ENCODE assay signal across 7 cellular contexts in genomic region chr14:60647081-60647836, GRCh38. TPM values are rescaled to one million over a fixed set of nuclear protein-coding genes. Genes with fewer than 3 reads are reported as not detected.
A peak's percentile ranks its signal among the peaks of the same experiment; 100 is the strongest.
DNase-seq lines count a peak whose midpoint lies in the region; ATAC-seq and TF ChIP-seq lines count a peak whose summit lies in the region.

No MANE protein-coding gene starts in this region.

- no peak for TF ChIP-seq CTCF in GM10266 (IDR thresholded peaks at IDR 0.05; ENCODE audit: control insufficient read depth, insufficient read depth, low read depth, missing control alignments)
- TF ChIP-seq CTCF in NB4 (IDR thresholded peaks at IDR 0.05; ENCODE audit: low read depth, low read length) = no peak
- no peak for TF ChIP-seq CTCF in brain microvascular endothelial cell (IDR thresholded peaks at IDR 0.05; ENCODE audit: low read depth, low read length, missing control alignments)
- TF ChIP-seq CTCF in mucosa of descending colon (IDR thresholded peaks at IDR 0.05) = no peak

- in situ Hi-C loops in brain microvascular endothelial cell (cut with HindIII; ENCODE audit: low pct_ligation_motif_present, low sequenced_read_pairs) = loop anchor here (25.0 kb wide), 2 partner anchors 390 to 590 kb away; no protein-coding TSS in a partner anchor

- H3K27me3 ChIP-seq in brain microvascular endothelial cell (replicated peaks) = no peaks in the 10 kb centered on the region

- intact Hi-C loops in mucosa of descending colon (cut with DNase I, micrococcal nuclease) = no loop called here

- DNase-seq in GM10266 (ENCODE audit: extremely low spot score) (peak; percentile 28), NB4 (ENCODE audit: low read depth) (peak; percentile 21), brain microvascular endothelial cell (peak; percentile 56), mucosa of descending colon (peak in 1 of 3 donors; percentile 48), SW 1271 (lab: John Stamatoyannopoulos, UW) (no peak)
- DNase-seq in stimulated activated CD4-positive, alpha-beta T cell treated with anti-CD3 and anti-CD28 coated beads, Interleukin-4, amount 100 ng/mL, for 4 hours = no peak

- TF ChIP-seq POLR2A in NB4 (IDR thresholded peaks at IDR 0.05; ENCODE audit: extremely low read depth, insufficient read length) = no peak

- H3K4me1 ChIP-seq in mucosa of descending colon (ENCODE audit: low read depth) = peaks cover 25% of the 10 kb centered on the region

- peak; percentile 30 for ATAC-seq in mucosa of descending colon
- no peak for ATAC-seq in HG03280 (IDR thresholded peaks at IDR 0.05; ENCODE audit: unreplicated experiment)

- peak overlapping the region; percentile 80 for H3K27ac ChIP-seq in brain microvascular endothelial cell

- H3K4me3 ChIP-seq in NB4 (ENCODE audit: low read depth, low read length) (peak overlapping the region; percentile 36), brain microvascular endothelial cell (ENCODE audit: low read depth, low read length) (peak overlapping the region; percentile 76), mucosa of descending colon (no peak overlapping the region)

- H3K9me3 ChIP-seq in mucosa of descending colon = no peaks in the 10 kb centered on the region

- H3K36me3 ChIP-seq in brain microvascular endothelial cell (replicated peaks) = peaks cover 7% of the 10 kb centered on the region
- no peaks in the 10 kb centered on the region for H3K36me3 ChIP-seq in mucosa of descending colon (ENCODE audit: low read depth)

RNA-seq across cellular contexts. Expression of gene SIX1, which starts 2.0 kb away (rescaled TPM):
- under 1 TPM in 1 of 3 donors, not detected in 2; 0.16 TPM for total RNA-seq in mucosa of descending colon

Comparison
In these comparisons a context has a peak if more than half of its experiments do, and no peak if none do; other contexts are left out.
1. DNase-seq: peak in GM10266 (single experiment), NB4 (single experiment) and brain microvascular endothelial cell (single experiment); none in stimulated activated CD4-positive, alpha-beta T cell treated with anti-CD3 and anti-CD28 coated beads, Interleukin-4, amount 100 ng/mL, for 4 hours (0 of 2) and SW 1271 (0 of 2).